Comparison of ENCODE assay signal across 9 cellular contexts in genomic region chr17:7294614-7295153, GRCh38. TPM values are rescaled to one million over a fixed set of nuclear protein-coding genes. Genes with fewer than 3 reads are reported as not detected.
DNase-seq lines count a peak whose midpoint lies in the region; ATAC-seq and TF ChIP-seq lines count a peak whose summit lies in the region.
"Had no signal": no experiment of that assay in that cellular context is flagged by ENCODE, and none has a peak within 500 bp of the region (broad histone marks: within the 10 kb centered on the region; RNA-seq: fewer than 3 reads in every experiment).

TSS of gene YBX2 (minus strand) at chr17:7294639. CDS start at chr17:7294500, 139 bp downstream.

- H3K4me3 ChIP-seq in BE2C (ENCODE audit: low read depth, low read length) (no peak within 1 kb of the TSS), esophagus squamous epithelium (peak within 1 kb of the TSS; percentile 12 to 62 (median 40)), upper lobe of right lung (peak within 1 kb of the TSS; percentile 29)

- TF ChIP-seq POLR2A in esophagus squamous epithelium (IDR thresholded peaks at IDR 0.05): no peak

- TF ChIP-seq CTCF in BE2C (IDR thresholded peaks at IDR 0.05; ENCODE audit: low read depth, low read length) (no peak), esophagus squamous epithelium (IDR thresholded peaks at IDR 0.05) (no peak), omental fat pad (IDR thresholded peaks at IDR 0.05) (no peak), upper lobe of right lung (IDR thresholded peaks at IDR 0.05) (no peak)

- peaks cover 29% of the 10 kb centered on the region for H3K27me3 ChIP-seq in BE2C
- peaks cover 0 to 58% (median 0%) of the 10 kb centered on the region in 4 donors for H3K27me3 ChIP-seq in esophagus squamous epithelium
- peaks cover 37% of the 10 kb centered on the region for H3K27me3 ChIP-seq in upper lobe of right lung

- DNase-seq in BE2C: peak; percentile 22
- peak; percentile 95 for DNase-seq in NCI-H748 treated with DMSO at 0.1 percent for 48 hours (lab: John Stamatoyannopoulos, UW)
- DNase-seq in activated T-cell treated with anti-CD3 and anti-CD28 coated beads for 48 hours (ENCODE audit: low read depth): peak; percentile 80
- no peak for DNase-seq in esophagus squamous epithelium (lab: John Stamatoyannopoulos, UW)
- DNase-seq in omental fat pad (ENCODE audit: low spot score): peak; percentile 37
- peak; percentile 80 for DNase-seq in upper lobe of right lung
- no peak for DNase-seq in AML-193 (lab: John Stamatoyannopoulos, UW)

- 0 to 17% methylated on average over 2 to 6 of the region's 57 CpGs for WGBS in esophagus squamous epithelium, 2 donors

- ATAC-seq in HG02642 (IDR thresholded peaks at IDR 0.05; ENCODE audit: poor library complexity, unreplicated experiment) (peak; percentile 59), omental fat pad (ENCODE audit: low FRiP score) (peak; percentile 36), upper lobe of right lung (peak; percentile 59)

- H3K4me1 ChIP-seq in BE2C (no peaks in the 10 kb centered on the region), esophagus squamous epithelium (peaks cover 32 to 57% (median 37%) of the 10 kb centered on the region in 3 donors), upper lobe of right lung (peaks cover 20% of the 10 kb centered on the region)

- intact Hi-C loops in esophagus squamous epithelium (cut with DNase I) (no loop called here), upper lobe of right lung (cut with DNase I) (no loop called here)

- no peaks in the 10 kb centered on the region for H3K9me3 ChIP-seq in BE2C
- no peaks in the 10 kb centered on the region for H3K9me3 ChIP-seq in esophagus squamous epithelium
- H3K9me3 ChIP-seq in upper lobe of right lung: no peaks in the 10 kb centered on the region

- H3K27ac ChIP-seq in esophagus squamous epithelium (peak within 1 kb of the TSS; percentile 34 to 84 (median 67)), upper lobe of right lung (no peak within 1 kb of the TSS)

- H3K36me3 ChIP-seq in BE2C (no peaks in the 10 kb centered on the region), esophagus squamous epithelium (no peaks in the 10 kb centered on the region), upper lobe of right lung (no peaks in the 10 kb centered on the region)

RNA-seq across cellular contexts. Expression of gene YBX2, which starts in this region (rescaled TPM):
- polyA plus RNA-seq in BE2C (2012; ENCODE audit: insufficient read depth, insufficient read length, low read depth): not detected
- total RNA-seq in esophagus squamous epithelium (1 to 10 TPM in 3 of 4 donors, under 1 TPM in 1; 0.44 to 3.8 (median 2.3) TPM), omental fat pad (1 to 10 TPM in 3 of 4 donors, under 1 TPM in 1; 0.65 to 3.3 (median 1.5) TPM), upper lobe of right lung (not detected)
- total RNA-seq: mononuclear cell had no signal

Comparison
In these comparisons a context has a peak if more than half of its experiments do, and no peak if none do; other contexts are left out.
1. Peak in DNase-seq, ATAC-seq and H3K4me3 ChIP-seq in upper lobe of right lung; RNA of the gene not detected or under 1 TPM.
2. DNase-seq: peak in BE2C (single experiment), NCI-H748 treated with DMSO at 0.1 percent for 48 hours (single experiment), activated T-cell treated with anti-CD3 and anti-CD28 coated beads for 48 hours (single experiment) and omental fat pad (single experiment); none in esophagus squamous epithelium (single experiment) and AML-193 (0 of 2).
3. Peak in every context shown above with its lines, with median percentiles within 50 percentile points of each other: ATAC-seq.